ENCODE assay signal across 22 cellular contexts in the genomic region with DNA sequence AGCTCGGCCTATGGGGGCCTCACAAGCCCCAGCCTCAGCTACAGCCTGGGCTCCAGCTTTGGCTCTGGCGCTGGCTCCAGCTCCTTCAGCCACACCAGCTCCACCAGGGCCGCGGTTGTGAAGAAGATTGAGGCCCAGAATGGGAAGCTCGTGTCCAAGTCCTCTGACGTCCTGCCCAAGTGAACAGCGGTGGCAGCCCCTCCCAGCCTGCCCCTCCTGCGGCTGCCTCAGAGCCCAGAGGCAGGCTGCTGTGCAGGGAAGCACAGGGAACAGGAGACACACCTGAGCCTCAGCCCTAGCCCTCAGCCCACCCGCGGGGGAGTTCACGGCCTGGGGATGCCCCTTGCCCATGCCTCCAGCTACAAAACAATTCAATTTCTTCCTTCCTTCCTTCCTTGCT.
"Had no signal": no experiment of that assay in that cellular context is flagged by ENCODE, and none has a peak within 500 bp of the region (broad histone marks: within the 10 kb centered on the region; RNA-seq: fewer than 3 reads in every experiment).

No MANE protein-coding gene starts in this region.

- H3K27ac ChIP-seq: hepatocyte, left lung, left ventricle myocardium inferior, lower lobe of right lung had no signal

- H3K27ac Mint-ChIP-seq: immature natural killer cell; memory B cell; mesothelial cell of epicardium; naive thymus-derived CD4-positive, alpha-beta T cell had no signal

- H3K36me3 ChIP-seq: left lung, left ventricle myocardium inferior, lower lobe of right lung had no signal

- H3K4me1 Mint-ChIP-seq: immature natural killer cell; memory B cell; mesothelial cell of epicardium; naive B cell; naive thymus-derived CD4-positive, alpha-beta T cell had no signal

- H3K4me1 ChIP-seq: left lung, left ventricle myocardium inferior, lower lobe of right lung had no signal

- H3K4me3 ChIP-seq: hepatocyte, left lung, left ventricle myocardium inferior, lower lobe of right lung, lung, mucosa of descending colon had no signal

- H3K27me3 ChIP-seq: hepatocyte, left lung had no signal

- H3K27me3 Mint-ChIP-seq: memory B cell had no signal

- H3K36me3 Mint-ChIP-seq: immature natural killer cell; mesothelial cell of epicardium; naive thymus-derived CD4-positive, alpha-beta T cell had no signal

- ATAC-seq: left colon; left lobe of liver; left lung; left ventricle myocardium superior; lower lobe of right lung; mucosa of descending colon; naive thymus-derived CD4-positive, alpha-beta T cell had no signal

- DNase-seq: hippocampal formation; hypothalamus; immature natural killer cell; islet precursor cell; kidney glomerular epithelial cell; left colon; left lung; left ventricle myocardium inferior; left ventricle myocardium superior; lower lobe of right lung; mammary epithelial cell; mesenchymal stem cell; mesendoderm; midbrain; mucosa of descending colon; naive B cell; naive thymus-derived CD4-positive, alpha-beta T cell had no signal

- H3K4me3 Mint-ChIP-seq: immature natural killer cell; memory B cell; mesothelial cell of epicardium; naive thymus-derived CD4-positive, alpha-beta T cell had no signal

- H3K9me3 ChIP-seq: lower lobe of right lung had no signal
